18 cellular contexts compared by ENCODE assay signal in genomic region chr2:104584393-104584792, GRCh38.
"Had no signal": no experiment of that assay in that cellular context is flagged by ENCODE, and none has a peak within 500 bp of the region (broad histone marks: within the 10 kb centered on the region; RNA-seq: fewer than 3 reads in every experiment).

No MANE protein-coding gene starts in this region.

- DNase-seq: activated CD4-positive, alpha-beta T cell treated with anti-CD3 and anti-CD28 coated beads for 1 hour; activated CD4-positive, alpha-beta T cell treated with anti-CD3 and anti-CD28 coated beads, Interleukin-2, amount 50 U/mL, for 4 hours; activated naive CD4-positive, alpha-beta T cell; activated T-cell treated with anti-CD3 and anti-CD28 coated beads for 4 hours; brain microvascular endothelial cell; cortex of kidney; effector memory CD8-positive, alpha-beta T cell; kidney glomerular epithelial cell; left ventricle myocardium superior; right lobe of liver; stimulated activated naive CD8-positive, alpha-beta T cell treated with anti-CD3 and anti-CD28 coated beads, Interleukin-15, amount 100 ng/mL, for 72 hours; T-helper 1 cell; testis; upper lobe of left lung had no signal

- H3K4me2 ChIP-seq: hepatocyte, smooth muscle cell had no signal

- H3K4me1 ChIP-seq: right lobe of liver, testis, upper lobe of left lung had no signal

- H3K27ac Mint-ChIP-seq: effector memory CD8-positive, alpha-beta T cell; stimulated activated naive CD8-positive, alpha-beta T cell treated with anti-CD3 and anti-CD28 coated beads, Interleukin-15, amount 100 ng/mL, for 72 hours had no signal

- H3K27ac ChIP-seq: brain microvascular endothelial cell, epithelial cell of prostate, hepatocyte, right lobe of liver, testis, upper lobe of left lung had no signal

- H3K4me1 Mint-ChIP-seq: central memory CD8-positive, alpha-beta T cell; stimulated activated naive CD8-positive, alpha-beta T cell treated with anti-CD3 and anti-CD28 coated beads, Interleukin-15, amount 100 ng/mL, for 72 hours had no signal

- H3K36me3 ChIP-seq: brain microvascular endothelial cell, right lobe of liver, upper lobe of left lung had no signal

- H3K27me3 Mint-ChIP-seq: central memory CD8-positive, alpha-beta T cell; effector memory CD8-positive, alpha-beta T cell; stimulated activated naive CD8-positive, alpha-beta T cell treated with anti-CD3 and anti-CD28 coated beads, Interleukin-15, amount 100 ng/mL, for 72 hours had no signal

- H2AFZ ChIP-seq: hepatocyte had no signal

- H3K27me3 ChIP-seq: brain microvascular endothelial cell, hepatocyte, right lobe of liver, testis, upper lobe of left lung had no signal

- H3K79me2 ChIP-seq: hepatocyte had no signal

- ATAC-seq: effector memory CD8-positive, alpha-beta T cell; left ventricle myocardium superior; right lobe of liver; stimulated activated naive CD8-positive, alpha-beta T cell treated with anti-CD3 and anti-CD28 coated beads, Interleukin-15, amount 100 ng/mL, for 72 hours had no signal

- H3K4me3 Mint-ChIP-seq: central memory CD8-positive, alpha-beta T cell; effector memory CD8-positive, alpha-beta T cell; stimulated activated naive CD8-positive, alpha-beta T cell treated with anti-CD3 and anti-CD28 coated beads, Interleukin-15, amount 100 ng/mL, for 72 hours had no signal

- H3K9me3 ChIP-seq: right lobe of liver, testis, upper lobe of left lung had no signal

- H3K4me3 ChIP-seq: hepatocyte, right lobe of liver, smooth muscle cell, testis, upper lobe of left lung had no signal
